Comparison of ENCODE assay signal across 1 cellular context in the genomic region with DNA sequence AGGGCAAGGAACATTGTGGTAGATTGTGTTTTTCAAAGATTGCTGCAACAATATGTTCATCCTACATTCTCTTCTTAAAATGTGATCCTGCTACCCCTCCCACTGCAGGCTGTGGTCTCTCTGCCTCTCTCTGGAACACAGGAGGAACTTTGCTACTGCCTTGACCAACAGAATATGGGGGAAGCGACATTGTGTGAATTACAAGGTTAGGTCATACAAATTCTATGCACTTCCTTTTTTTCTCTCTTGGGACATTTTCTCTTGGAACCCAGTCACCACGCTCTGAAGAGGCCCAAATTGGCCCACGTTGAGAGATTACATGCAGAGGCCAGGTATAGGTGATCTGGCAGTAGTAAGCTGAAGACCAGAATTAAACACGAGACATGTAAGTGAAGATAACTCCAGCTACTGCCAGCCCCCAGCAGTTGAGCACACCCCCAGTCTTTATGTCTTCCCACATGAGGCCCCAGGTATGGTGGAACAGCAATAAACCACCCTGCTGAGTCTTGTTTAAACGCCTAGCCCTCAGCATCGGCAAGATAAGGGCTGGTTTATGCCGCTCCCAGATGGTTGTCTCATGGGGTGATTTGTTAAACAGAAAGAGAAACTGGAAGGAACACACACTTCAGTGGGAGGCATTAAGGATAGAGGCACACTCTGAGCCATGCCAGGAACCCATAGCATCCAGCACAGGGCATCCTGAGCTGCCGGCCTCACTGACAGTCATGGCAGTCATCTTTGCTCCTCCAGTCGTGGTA.
TF ChIP-seq lines count a peak whose summit lies in the region.

No MANE protein-coding gene starts in this region.

TF ChIP-seq in GM12878, 131 proteins besides CTCF, POLR2A, EP300 and RAD21:
- TF ChIP-seq MXI1 (IDR thresholded peaks at IDR 0.05; ENCODE audit: low read depth, low read length) (no peak), SPI1 (IDR thresholded peaks at IDR 0.05; ENCODE audit: borderline replicate concordance, insufficient read depth, low read depth, low read length) (peak; percentile 50), CHD4 (IDR thresholded peaks at IDR 0.05) (no peak), RBBP5 (conservative IDR thresholded peaks at IDR 0.05) (no peak), ZNF384 (IDR thresholded peaks at IDR 0.05; ENCODE audit: borderline replicate concordance, low read depth, low read length) (no peak)
- TF ChIP-seq, protein P1, sequence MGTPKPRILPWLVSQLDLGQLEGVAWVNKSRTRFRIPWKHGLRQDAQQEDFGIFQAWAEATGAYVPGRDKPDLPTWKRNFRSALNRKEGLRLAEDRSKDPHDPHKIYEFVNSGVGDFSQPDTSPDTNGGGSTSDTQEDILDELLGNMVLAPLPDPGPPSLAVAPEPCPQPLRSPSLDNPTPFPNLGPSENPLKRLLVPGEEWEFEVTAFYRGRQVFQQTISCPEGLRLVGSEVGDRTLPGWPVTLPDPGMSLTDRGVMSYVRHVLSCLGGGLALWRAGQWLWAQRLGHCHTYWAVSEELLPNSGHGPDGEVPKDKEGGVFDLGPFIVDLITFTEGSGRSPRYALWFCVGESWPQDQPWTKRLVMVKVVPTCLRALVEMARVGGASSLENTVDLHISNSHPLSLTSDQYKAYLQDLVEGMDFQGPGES (IDR thresholded peaks at IDR 0.05), result no peak
